ENCODE assay signal across 6 cellular contexts in genomic region chr6:26363882-26364825, GRCh38.
A peak's percentile ranks its signal among the peaks of the same experiment; 100 is the strongest.
DNase-seq lines count a peak whose midpoint lies in the region; TF ChIP-seq lines count a peak whose summit lies in the region.

No MANE protein-coding gene starts in this region.

- H3K4me3 ChIP-seq in epithelial cell of esophagus (ENCODE audit: low read length): peak overlapping the region; percentile 85

- DNase-seq in NCI-H1417 (lab: John Stamatoyannopoulos, UW): peak; percentile 11 to 59 (median 18)
- no peak for DNase-seq in NCI-H1417 treated with DMSO at 0.1 percent for 48 hours (lab: John Stamatoyannopoulos, UW)
- no peak for DNase-seq in epithelial cell of esophagus (ENCODE audit: low read depth)
- peak in 3 of 49 donors; percentile 3 to 28 (median 10) for DNase-seq in substantia nigra (lab: John Stamatoyannopoulos, UW)
- no peak for DNase-seq in DMS153 (lab: John Stamatoyannopoulos, UW)
- DNase-seq in putamen (ENCODE audit: low spot score): no peak

- H3K27ac ChIP-seq in substantia nigra (ENCODE audit: low read depth, low read length, poor library complexity, severe bottlenecking): peak overlapping the region; percentile 47

- no peak for TF ChIP-seq CTCF in epithelial cell of esophagus (IDR thresholded peaks at IDR 0.05; ENCODE audit: insufficient read depth, low read depth, low read length, missing control alignments)

Comparison
In these comparisons a context has a peak if more than half of its experiments do, and no peak if none do; other contexts are left out.
1. DNase-seq: peak in NCI-H1417 (3 of 3); none in NCI-H1417 treated with DMSO at 0.1 percent for 48 hours (single experiment), epithelial cell of esophagus (single experiment), DMS153 (single experiment) and putamen (single experiment).